3 cellular contexts compared by ENCODE assay signal in genomic region chr17:52831536-52831935, GRCh38.
"Had no signal": no experiment of that assay in that cellular context is flagged by ENCODE, and none has a peak within 500 bp of the region (broad histone marks: within the 10 kb centered on the region; RNA-seq: fewer than 3 reads in every experiment).

No MANE protein-coding gene starts in this region.

- ATAC-seq: GM12878 had no signal

- H3K4me3 ChIP-seq: GM12878 had no signal

- DNase-seq: GDM1, GF-D8 had no signal
